In the genomic region with DNA sequence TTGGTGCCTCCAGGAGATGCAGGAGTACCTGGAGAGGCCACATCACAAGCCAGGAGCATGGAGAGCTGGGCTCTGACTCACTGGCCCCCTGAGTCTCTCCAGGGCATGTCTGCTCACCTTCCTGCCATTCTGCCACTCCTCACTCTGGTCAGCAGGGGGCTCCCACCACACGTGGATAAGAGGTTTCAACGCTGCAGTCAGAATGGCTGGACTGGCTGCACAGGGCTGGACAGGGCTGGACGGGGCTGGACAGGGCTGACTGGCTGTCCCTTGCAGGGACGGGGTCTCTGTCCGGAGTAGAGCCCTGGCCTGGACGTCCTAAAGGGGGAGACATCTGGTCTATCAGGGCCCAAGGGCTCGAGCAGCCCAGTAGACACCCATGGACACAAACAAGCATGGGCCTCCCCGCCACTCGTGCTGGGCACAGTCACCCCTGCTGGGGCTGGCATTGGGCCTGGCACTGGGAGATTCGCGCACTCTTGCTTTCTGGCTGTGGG, we compare ENCODE assay signal across 8 cellular contexts. TPM values are rescaled to one million over a fixed set of nuclear protein-coding genes. Genes with fewer than 3 reads are reported as not detected.
A peak's percentile ranks its signal among the peaks of the same experiment; 100 is the strongest.
DNase-seq lines count a peak whose midpoint lies in the region; ATAC-seq, FAIRE-seq and TF ChIP-seq lines count a peak whose summit lies in the region.

No MANE protein-coding gene starts in this region.

- intact Hi-C loops in A673 (cut with micrococcal nuclease; ENCODE audit: unreplicated experiment) = loop anchor here (2.0 to 10.0 kb wide), 2 partner anchors 140 to 248 kb away; partner anchors contain the start of gene CDC42EP1

- H3K9me3 Mint-ChIP-seq in chondrocyte (ENCODE audit: low read depth) = no peaks in the 10 kb centered on the region

- no peaks in the 10 kb centered on the region for H3K27me3 ChIP-seq in A673 (replicated peaks; ENCODE audit: insufficient read depth, low read depth, low read length, poor library complexity)

- no peak overlapping the region for H3K27ac ChIP-seq in A673 (ENCODE audit: low read depth, low read length, poor library complexity, severe bottlenecking)

- H3K4me1 Mint-ChIP-seq in chondrocyte (ENCODE audit: low read depth) = peaks cover 13% of the 10 kb centered on the region

- peak; percentile 93 for FAIRE-seq in GM12891 (lab: Jason Lieb, UNC)

- no peaks in the 10 kb centered on the region for H3K36me3 ChIP-seq in A673 (ENCODE audit: insufficient read depth, low read length, poor library complexity, severe bottlenecking)

- H3K4me3 ChIP-seq in A673 (ENCODE audit: low read depth, low read length, poor library complexity, severe bottlenecking) = no peak overlapping the region

- TF ChIP-seq POLR2A in GM12891 (IDR thresholded peaks at IDR 0.05; ENCODE audit: low read depth, low read length) = no peak

- no peaks in the 10 kb centered on the region for H3K9me3 ChIP-seq in A673 (ENCODE audit: low read depth, low read length, poor library complexity, severe bottlenecking)

- DNase-seq in A673 (ENCODE audit: low spot score) (peak; percentile 74), GM12891 (ENCODE audit: insufficient read length, low spot score) (peak; percentile 88), NCI-H2227 (lab: John Stamatoyannopoulos, UW; ENCODE audit: unreplicated experiment) (peak; percentile 82), chondrocyte (ENCODE audit: low spot score) (no peak), left kidney (ENCODE audit: low read depth, low spot score) (peak; percentile 96)
- DNase-seq in activated CD4-positive, alpha-beta T cell treated with anti-CD3 and anti-CD28 coated beads for 1 hour = peak; percentile 59
- peak; percentile 67 for DNase-seq in stimulated activated CD4-positive, alpha-beta T cell treated with anti-CD3 and anti-CD28 coated beads, Interleukin-4, amount 100 ng/mL, for 1 hour

- POLR2A ChIA-PET in A673 (lab: Charles Lee; ENCODE audit: low non-redundant PET) = no interaction called here

- BruUV-seq in A673 (replicated peaks; lab: Mats Ljungman, UMichigan) = no TSS peak

- TF ChIP-seq CTCF in A673 (conservative IDR thresholded peaks at IDR 0.05; ENCODE audit: low read depth, low read length) (peak; percentile 87), chondrocyte (IDR thresholded peaks at IDR 0.05) (peak; percentile 90)

- no peak overlapping the region for H3K27ac Mint-ChIP-seq in chondrocyte (ENCODE audit: unreplicated experiment)

- H3K4me3 Mint-ChIP-seq in chondrocyte (ENCODE audit: unreplicated experiment) = no peak overlapping the region

- peaks cover 8% of the 10 kb centered on the region for H3K27me3 Mint-ChIP-seq in chondrocyte (ENCODE audit: low read depth)

- CTCF ChIA-PET in A673 (lab: Charles Lee) = interaction anchor here (0.6 kb wide), 1 partner anchor 142 kb away, joined by 4 read pairs; no protein-coding TSS in a partner anchor

- no peaks in the 10 kb centered on the region for H3K4me1 ChIP-seq in A673 (ENCODE audit: insufficient read depth, low read length, poor library complexity, severe bottlenecking)

- ATAC-seq in GM18511 (IDR thresholded peaks at IDR 0.05; ENCODE audit: unreplicated experiment) = no peak

- H3K36me3 Mint-ChIP-seq in chondrocyte (ENCODE audit: low read depth) = no peaks in the 10 kb centered on the region

TF ChIP-seq in GM12891, 5 proteins besides CTCF, POLR2A, EP300 and RAD21:
- TF ChIP-seq POLR2AphosphoS5 (IDR thresholded peaks at IDR 0.05; ENCODE audit: low read depth, low read length) (no peak), SPI1 (IDR thresholded peaks at IDR 0.05; ENCODE audit: low read depth, low read length) (no peak), POU2F2 (IDR thresholded peaks at IDR 0.05; ENCODE audit: low read depth, low read length) (no peak)

RNA-seq across cellular contexts. Expression of gene CYTH4, which starts 34.6 kb away (rescaled TPM):
- total RNA-seq in A673 (2021) (not detected in 2 replicates), chondrocyte (not detected in 3 replicates)
- polyA plus RNA-seq in GM12891 (2012; ENCODE audit: low read depth, missing spikeins) = 12.4 TPM
